In the genomic region with DNA sequence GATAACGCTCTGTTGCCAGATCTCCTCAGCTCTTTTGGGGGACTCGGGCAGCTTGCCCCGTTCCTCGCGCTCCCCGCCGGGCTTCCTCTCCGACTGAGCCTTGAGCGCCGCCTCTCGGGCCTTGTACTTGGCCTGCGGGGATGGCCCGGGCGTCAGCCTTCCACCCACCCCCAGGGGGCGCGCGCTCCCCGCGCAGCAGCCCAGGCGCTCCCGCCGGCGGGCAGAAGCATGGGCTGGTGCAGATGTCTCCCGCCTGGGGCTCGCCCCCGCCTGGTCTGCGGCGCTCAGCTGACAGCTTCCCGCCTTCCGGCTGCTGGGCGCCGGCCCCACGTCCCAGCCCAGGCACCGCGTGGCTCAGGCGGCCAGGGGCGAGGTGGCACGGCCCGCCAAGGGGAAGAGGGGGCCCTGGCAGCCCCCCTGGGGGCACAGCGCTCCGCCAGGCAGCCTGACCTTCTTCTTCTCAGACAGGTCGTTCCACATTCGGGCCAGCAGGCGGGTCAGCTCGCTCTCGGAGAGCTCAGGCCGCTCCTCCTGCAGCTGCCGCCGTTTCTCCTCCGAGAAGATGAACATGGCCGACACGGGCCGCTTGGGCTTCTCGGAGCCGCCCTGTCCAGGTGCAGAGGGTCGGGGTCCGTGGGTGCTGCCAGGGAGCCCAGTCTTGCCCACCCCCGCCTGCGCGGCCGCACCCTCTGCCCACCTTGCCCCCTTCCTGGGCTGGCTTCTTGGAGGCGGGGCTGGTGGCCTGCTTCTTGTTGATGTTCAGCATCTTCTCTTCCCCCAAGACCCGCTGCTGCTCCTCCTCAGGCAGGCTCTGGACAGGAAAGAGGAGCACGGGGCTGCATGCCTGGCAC, we compare ENCODE assay signal across 8 cellular contexts.
DNase-seq lines count a peak whose midpoint lies in the region; ATAC-seq lines count a peak whose summit lies in the region.

No MANE protein-coding gene starts in this region.

- peaks cover 65% of the 10 kb centered on the region for H3K36me3 ChIP-seq in muscle layer of colon (ENCODE audit: insufficient read depth, low read length)

- H3K4me3 ChIP-seq in muscle layer of colon (ENCODE audit: low read depth in 1 of 2, low read length in 2 of 2): no peak overlapping the region

- peak overlapping the region; percentile 32 for H3K9ac ChIP-seq in muscle layer of colon (ENCODE audit: low read length)

- H3K27ac ChIP-seq in epithelial cell of prostate (peak overlapping the region; percentile 71), muscle layer of colon (ENCODE audit: low read depth, low read length) (peak overlapping the region; percentile 63)

- peak; percentile 76 for ATAC-seq in HG03108 (IDR thresholded peaks at IDR 0.05; ENCODE audit: unreplicated experiment)

- H3K27me3 ChIP-seq in muscle layer of colon (ENCODE audit: control insufficient read depth in 1 of 2, insufficient read depth in 2 of 2, low read length in 2 of 2): no peaks in the 10 kb centered on the region

- H3K9me3 ChIP-seq in muscle layer of colon (ENCODE audit: low read length): no peaks in the 10 kb centered on the region

- peaks cover 12% of the 10 kb centered on the region for H3K4me1 ChIP-seq in muscle layer of colon (ENCODE audit: insufficient read depth, low read length)

- peak; percentile 62 for DNase-seq in NK-92 treated with Interleukin-12 subunit alpha and Interleukin-12 subunit beta, amount 100 ng/mL, for 24 hours (lab: John Stamatoyannopoulos, UW)
- no peak for DNase-seq in NK-92 (lab: John Stamatoyannopoulos, UW; ENCODE audit: unreplicated experiment)
- peak; percentile 95 for DNase-seq in NOMO-1 treated with dmso at 0.1 percent for 144 hours (lab: John Stamatoyannopoulos, UW; ENCODE audit: unreplicated experiment)
- peak; percentile 98 for DNase-seq in activated CD8-positive, alpha-beta memory T cell treated with anti-CD3 and anti-CD28 coated beads, Interleukin-2, amount 50 U/mL, for 48 hours
- no peak for DNase-seq in epithelial cell of prostate (ENCODE audit: low read depth, low spot score)
- peak; percentile 75 for DNase-seq in stimulated activated CD8-positive, alpha-beta memory T cell treated with anti-CD3 and anti-CD28 coated beads, Interleukin-7, amount 100 ng/mL, for 24 hours (ENCODE audit: low read depth)

Comparison
In these comparisons a context has a peak if more than half of its experiments do, and no peak if none do; other contexts are left out.
1. DNase-seq: peak in NK-92 treated with Interleukin-12 subunit alpha and Interleukin-12 subunit beta, amount 100 ng/mL, for 24 hours (single experiment), NOMO-1 treated with dmso at 0.1 percent for 144 hours (single experiment), activated CD8-positive, alpha-beta memory T cell treated with anti-CD3 and anti-CD28 coated beads, Interleukin-2, amount 50 U/mL, for 48 hours (single experiment) and stimulated activated CD8-positive, alpha-beta memory T cell treated with anti-CD3 and anti-CD28 coated beads, Interleukin-7, amount 100 ng/mL, for 24 hours (single experiment); none in NK-92 (single experiment) and epithelial cell of prostate (single experiment).